ENCODE assay signal across 17 cellular contexts in genomic region chr12:82672811-82673495, GRCh38. TPM values are rescaled to one million over a fixed set of nuclear protein-coding genes. Genes with fewer than 3 reads are reported as not detected.
DNase-seq lines count a peak whose midpoint lies in the region; TF ChIP-seq lines count a peak whose summit lies in the region.
"Had no signal": no experiment of that assay in that cellular context is flagged by ENCODE, and none has a peak within 500 bp of the region (broad histone marks: within the 10 kb centered on the region; RNA-seq: fewer than 3 reads in every experiment).

No MANE protein-coding gene starts in this region.

- TF ChIP-seq CTCF in HEK293 (tag by site-specific recombination; IDR thresholded peaks at IDR 0.05) (no peak), transverse colon (IDR thresholded peaks at IDR 0.05) (no peak)

- no peak overlapping the region for H3K4me3 ChIP-seq in ACC112 (ENCODE audit: low read depth, low read length)
- H3K4me3 ChIP-seq in HEK293 (ENCODE audit: low read depth, low read length): no peak overlapping the region
- no peak overlapping the region for H3K4me3 ChIP-seq in SJCRH30
- no peak overlapping the region for H3K4me3 ChIP-seq in transverse colon
- H3K4me3 ChIP-seq: GM23248 had no signal

- intact Hi-C loops in transverse colon (cut with DNase I; ENCODE audit: low total_unique reads): no loop called here

- H2AFZ ChIP-seq in ACC112 (ENCODE audit: low read length, unreplicated experiment): peak overlapping the region; percentile 23
- H2AFZ ChIP-seq: GM23248 had no signal

- H3K36me3 ChIP-seq in ACC112 (ENCODE audit: insufficient read depth, low read length) (no peaks in the 10 kb centered on the region), HEK293 (ENCODE audit: control insufficient read depth in 2 of 2, insufficient read depth in 1 of 2, low read length in 2 of 2) (no peaks in the 10 kb centered on the region), SJCRH30 (no peaks in the 10 kb centered on the region), transverse colon (no peaks in the 10 kb centered on the region)
- H3K36me3 ChIP-seq: BE2C had no signal

- no peaks in the 10 kb centered on the region for H3K79me2 ChIP-seq in ACC112 (ENCODE audit: control insufficient read depth, insufficient read depth, low read length, unreplicated experiment)

- 56 to 64% methylated on average over 3 to 4 of the region's 4 CpGs for WGBS in transverse colon (ENCODE audit: low coverage in 1 of 2), 2 donors

- H3K9me3 ChIP-seq in HEK293 (ENCODE audit: control insufficient read depth, insufficient read depth, low read depth, low read length): no peaks in the 10 kb centered on the region
- H3K9me3 ChIP-seq in SJCRH30 (replicated peaks): no peaks in the 10 kb centered on the region
- H3K9me3 ChIP-seq in transverse colon: no peaks in the 10 kb centered on the region
- H3K9me3 ChIP-seq: BE2C had no signal

- no peak overlapping the region for H3K27ac ChIP-seq in ACC112 (ENCODE audit: low read depth, low read length)
- no peak overlapping the region for H3K27ac ChIP-seq in HEK293 (ENCODE audit: extremely low read depth, low read depth, low read length)
- no peak overlapping the region for H3K27ac ChIP-seq in SJCRH30
- no peak overlapping the region for H3K27ac ChIP-seq in transverse colon
- H3K27ac ChIP-seq: GM23248, HL-60 had no signal

- in situ Hi-C loops in transverse colon (cut with MboI; ENCODE audit: low pct_ligation_motif_present in 1 of 4, low pct_unique_long_range_greater_than_20kb in 1 of 4, low sequenced_read_pairs in 3 of 4): no loop called here

- CTCF ChIA-PET in HEK293 (lab: Yijun Ruan, JAX): interaction anchor here (2.9 kb wide), 1 partner anchor 13 kb away, joined by 19 read pairs; no protein-coding TSS in a partner anchor

- peak; percentile 15 to 59 for DNase-seq in SJCRH30
- peak; percentile 17 for DNase-seq in foreskin melanocyte
- DNase-seq in activated CD8-positive, alpha-beta memory T cell treated with anti-CD3 and anti-CD28 coated beads, Interleukin-2, amount 50 U/mL, for 48 hours: no peak
- DNase-seq in activated CD4-positive, CD25-positive, alpha-beta regulatory T cell (lab: John Stamatoyannopoulos, UW): no peak
- DNase-seq in transverse colon: no peak
- DNase-seq: BE2C; CD4-positive, alpha-beta T cell; DMS79; GM23248; HCEC 1CT; MV-4-11; NCI-H2081; SHP77 treated with DMSO at 0.1 percent for 48 hours; T-helper 17 cell had no signal

- H3K27me3 ChIP-seq in ACC112 (ENCODE audit: insufficient read depth, low read length): no peaks in the 10 kb centered on the region
- no peaks in the 10 kb centered on the region for H3K27me3 ChIP-seq in SJCRH30
- no peaks in the 10 kb centered on the region for H3K27me3 ChIP-seq in transverse colon
- H3K27me3 ChIP-seq: BE2C had no signal

- POLR2A ChIA-PET in HEK293 (lab: Yijun Ruan, JAX): interaction anchor here (0.5 to 0.6 kb wide), 2 partner anchors 13 to 50 kb away, joined by 3 read pairs; partner anchors contain the start of gene TMTC2

- TF ChIP-seq EP300 in transverse colon (IDR thresholded peaks at IDR 0.05; ENCODE audit: low read depth): no peak

- TF ChIP-seq POLR2A in transverse colon (IDR thresholded peaks at IDR 0.05): no peak

- H3K4me1 ChIP-seq in ACC112 (ENCODE audit: control insufficient read depth, insufficient read depth, low read length, unreplicated experiment) (no peaks in the 10 kb centered on the region), HEK293 (ENCODE audit: control insufficient read depth, insufficient read depth, low read length) (no peaks in the 10 kb centered on the region), SJCRH30 (peaks cover 18% of the 10 kb centered on the region), transverse colon (no peaks in the 10 kb centered on the region)
- H3K4me1 ChIP-seq: BE2C had no signal

TF ChIP-seq in HEK293, 187 proteins besides CTCF, POLR2A, EP300 and RAD21:
- no peak for TF ChIP-seq ZNF792 (tag by site-specific recombination; IDR thresholded peaks at IDR 0.05)
- no peak for TF ChIP-seq IKZF3 (tag by site-specific recombination; IDR thresholded peaks at IDR 0.05)
- no peak for TF ChIP-seq ZNF785 (tag by site-specific recombination; IDR thresholded peaks at IDR 0.05)
- peak; percentile 31; the same call in 1 of the 2 replicates for TF ChIP-seq ZNF596 (tag by site-specific recombination; IDR thresholded peaks at IDR 0.05)
- no peak for TF ChIP-seq ZNF658 (tag by site-specific recombination; IDR thresholded peaks at IDR 0.05)
- no peak for TF ChIP-seq ZNF37A (tag by site-specific recombination; IDR thresholded peaks at IDR 0.05)
- no peak for TF ChIP-seq BCL11B (tag by site-specific recombination; IDR thresholded peaks at IDR 0.05; ENCODE audit: low read depth)
- peak; percentile 94 for TF ChIP-seq ZNF513 (tag by site-specific recombination; IDR thresholded peaks at IDR 0.05)
- TF ChIP-seq ZNF133 (tag by site-specific recombination; IDR thresholded peaks at IDR 0.05): no peak
- TF ChIP-seq ZNF626 (tag by site-specific recombination; IDR thresholded peaks at IDR 0.05): no peak
- TF ChIP-seq ZNF843 (tag by site-specific recombination; IDR thresholded peaks at IDR 0.05): no peak
- TF ChIP-seq ZNF548 (tag by site-specific recombination; IDR thresholded peaks at IDR 0.05): no peak
- TF ChIP-seq ZNF121 (tag by site-specific recombination; IDR thresholded peaks at IDR 0.05): no peak
- TF ChIP-seq EGR2 (tag by site-specific recombination; IDR thresholded peaks at IDR 0.05; ENCODE audit: low read depth): no peak
- no peak for TF ChIP-seq ZNF623 (tag by site-specific recombination; IDR thresholded peaks at IDR 0.05)
- TF ChIP-seq PRDM1 (tag by site-specific recombination; IDR thresholded peaks at IDR 0.05): peak; percentile 21; the same call in 1 of the 2 replicates
- no peak for TF ChIP-seq SP3 (tag by site-specific recombination; IDR thresholded peaks at IDR 0.05)
- no peak for TF ChIP-seq ZNF398 (tag by site-specific recombination; IDR thresholded peaks at IDR 0.05)
- no peak for TF ChIP-seq ZXDB (tag by site-specific recombination; IDR thresholded peaks at IDR 0.05)
- no peak for TF ChIP-seq PRDM10 (tag by site-specific recombination; IDR thresholded peaks at IDR 0.05)

RNA-seq across cellular contexts. Expression of gene TMTC2, which starts 13.8 kb away (rescaled TPM):
- total RNA-seq in SJCRH30 (2014; rRNA removed; shearing (Covaris generic)): 6.5 and 7.5 TPM in 2 replicates
- 10 to 100 TPM; 11.3 to 19.8 (median 17.1) TPM for total RNA-seq in transverse colon

Comparison
In these comparisons a context has a peak if more than half of its experiments do, and no peak if none do; other contexts are left out.
1. DNase-seq: peak in SJCRH30 (2 of 2) and foreskin melanocyte (single experiment); none in activated CD8-positive, alpha-beta memory T cell treated with anti-CD3 and anti-CD28 coated beads, Interleukin-2, amount 50 U/mL, for 48 hours (single experiment), activated CD4-positive, CD25-positive, alpha-beta regulatory T cell (0 of 4) and transverse colon (single experiment).